Comparison of ENCODE assay signal across 9 cellular contexts in the genomic region with DNA sequence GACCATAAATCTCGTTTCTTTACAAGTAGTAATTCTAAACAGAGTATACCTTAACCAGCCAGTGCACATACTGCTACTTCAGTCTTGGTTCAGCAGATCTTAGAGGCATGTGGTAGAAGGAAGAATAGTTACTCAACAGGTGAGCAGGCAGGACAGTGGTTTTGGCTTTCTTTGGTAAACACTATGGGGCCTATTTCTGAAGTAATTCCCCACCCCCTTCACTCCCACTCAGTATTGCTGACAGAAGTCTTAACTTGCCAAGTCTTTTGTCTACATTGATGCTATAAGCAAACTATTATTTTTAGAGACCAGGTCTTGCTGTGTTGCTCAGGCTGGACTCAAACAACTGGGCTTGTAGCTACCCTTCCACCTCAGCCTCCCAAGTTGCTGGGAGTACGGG.
DNase-seq lines count a peak whose midpoint lies in the region; ATAC-seq, FAIRE-seq and TF ChIP-seq lines count a peak whose summit lies in the region.
"Had no signal": no experiment of that assay in that cellular context is flagged by ENCODE, and none has a peak within 500 bp of the region (broad histone marks: within the 10 kb centered on the region; RNA-seq: fewer than 3 reads in every experiment).

No MANE protein-coding gene starts in this region.

- TF ChIP-seq CTCF in GM10248 (IDR thresholded peaks at IDR 0.05; ENCODE audit: control extremely low read depth, extremely low read depth, low read depth, missing control alignments) (no peak), bronchial epithelial cell (IDR thresholded peaks at IDR 0.05; ENCODE audit: insufficient read depth, low read length, severe bottlenecking) (no peak), tibial artery (IDR thresholded peaks at IDR 0.05) (no peak)

- CTCF ChIA-PET in GM10248 (lab: Yijun Ruan, JAX), result interaction anchor here (1.0 to 2.0 kb wide), 2 partner anchors 11 to 14 kb away, joined by 3 to 15 read pairs; no protein-coding TSS in a partner anchor

- POLR2A ChIA-PET in GM10248 (lab: Yijun Ruan, JAX), result no interaction called here

- FAIRE-seq in bronchial epithelial cell (lab: Jason Lieb, UNC), result no peak
- FAIRE-seq: K562 had no signal

- H3K36me3 ChIP-seq in bronchial epithelial cell (ENCODE audit: control insufficient read depth, insufficient read depth, low read length), result no peaks in the 10 kb centered on the region
- no peaks in the 10 kb centered on the region for H3K36me3 ChIP-seq in tibial artery

- peaks cover 0 to 24% (median 0%) of the 10 kb centered on the region in 4 donors for H3K4me1 ChIP-seq in tibial artery

- H3K27me3 ChIP-seq in bronchial epithelial cell (ENCODE audit: control insufficient read depth, insufficient read depth, low read length), result no peaks in the 10 kb centered on the region
- H3K27me3 ChIP-seq in tibial artery, result no peaks in the 10 kb centered on the region

- H3K27ac ChIP-seq in tibial artery, result no peak overlapping the region

- intact Hi-C loops in tibial artery (cut with DNase I; ENCODE audit: low total_unique reads), result loop anchor here (10.0 kb wide), 1 partner anchor 75 kb away; no protein-coding TSS in a partner anchor

- DNase-seq in GM10248 (ENCODE audit: extremely low spot score) (peak; percentile 43), bronchial epithelial cell (ENCODE audit: low read depth) (peak; percentile 92), COR-L47 (lab: John Stamatoyannopoulos, UW) (no peak), cerebellar nuclear complex (lab: John Stamatoyannopoulos, UW) (no peak), NCI-H446 treated with DMSO at 0.1 percent for 48 hours (lab: John Stamatoyannopoulos, UW) (no peak), tibial artery (no peak)

- ATAC-seq in GM19452 (IDR thresholded peaks at IDR 0.05; ENCODE audit: unreplicated experiment), result peak; percentile 43
- peak; percentile 71 for ATAC-seq in HG03469 (IDR thresholded peaks at IDR 0.05; ENCODE audit: unreplicated experiment)
- ATAC-seq: K562 had no signal

- H3K4me3 ChIP-seq in bronchial epithelial cell (ENCODE audit: low read depth, low read length) (no peak overlapping the region), tibial artery (no peak overlapping the region)
- H3K4me3 ChIP-seq: K562 had no signal

- no peaks in the 10 kb centered on the region for H3K9me3 ChIP-seq in tibial artery

Comparison
In these comparisons a context has a peak if more than half of its experiments do, and no peak if none do; other contexts are left out.
1. DNase-seq: peak in GM10248 (single experiment) and bronchial epithelial cell (single experiment); none in COR-L47 (single experiment), cerebellar nuclear complex (0 of 2), NCI-H446 treated with DMSO at 0.1 percent for 48 hours (single experiment) and tibial artery (0 of 2).